ENCODE assay signal across 8 cellular contexts in genomic region chr14:35341454-35342159, GRCh38. TPM values are rescaled to one million over a fixed set of nuclear protein-coding genes. Genes with fewer than 3 reads are reported as not detected.
A peak's percentile ranks its signal among the peaks of the same experiment; 100 is the strongest.
DNase-seq lines count a peak whose midpoint lies in the region; ATAC-seq, FAIRE-seq and TF ChIP-seq lines count a peak whose summit lies in the region.

No MANE protein-coding gene starts in this region.

- H3K9me3 ChIP-seq in endothelial cell of umbilical vein (replicated peaks; ENCODE audit: control insufficient read depth, insufficient read depth, low read length) (no peaks in the 10 kb centered on the region), thyroid gland (no peaks in the 10 kb centered on the region)

- H3K9ac ChIP-seq in endothelial cell of umbilical vein (replicated peaks; ENCODE audit: extremely low read depth, insufficient read depth, low read length), result no peak overlapping the region

- H2AFZ ChIP-seq in endothelial cell of umbilical vein (ENCODE audit: low read depth, low read length), result peak overlapping the region; percentile 92

- H3K9me1 ChIP-seq in endothelial cell of umbilical vein (replicated peaks; ENCODE audit: control insufficient read depth, extremely low read depth, insufficient read depth, low read length), result no peaks in the 10 kb centered on the region

- ATAC-seq in GM21825 (IDR thresholded peaks at IDR 0.05; ENCODE audit: unreplicated experiment), result no peak

- POLR2A ChIA-PET in endothelial cell of umbilical vein (lab: Charles Lee), result interaction anchor here (0.5 to 1.2 kb wide), 3 partner anchors 22 to 63 kb away, joined by 4 to 6 read pairs (median 5); partner anchors contain the start of gene NFKBIA

- no peaks in the 10 kb centered on the region for H3K27me3 Mint-ChIP-seq in activated CD4-positive, alpha-beta T cell treated with anti-CD3 and anti-CD28 coated beads, Interleukin-2, amount 10 ng/mL, durations not matched to agents 24 days and 14 days

- H3K4me1 Mint-ChIP-seq in activated CD4-positive, alpha-beta T cell treated with anti-CD3 and anti-CD28 coated beads, Interleukin-2, amount 10 ng/mL, durations not matched to agents 24 days and 14 days, result peaks cover 19% of the 10 kb centered on the region

- no peak overlapping the region for H3K4me3 ChIP-seq in NB4 (ENCODE audit: low read depth, low read length)
- H3K4me3 ChIP-seq in endothelial cell of umbilical vein (replicated peaks in 1 of 3; ENCODE audit: insufficient read depth in 1 of 3, low read depth in 1 of 3, low read length in 3 of 3), result no peak overlapping the region
- H3K4me3 ChIP-seq in thyroid gland (replicated peaks in 1 of 3), result no peak overlapping the region

- no peaks in the 10 kb centered on the region for H4K20me1 ChIP-seq in endothelial cell of umbilical vein (replicated peaks; ENCODE audit: control insufficient read depth, extremely low read depth, insufficient read depth, low read length)

- peak; percentile 97 for FAIRE-seq in endothelial cell of umbilical vein (lab: Jason Lieb, UNC)

- no peaks in the 10 kb centered on the region for H3K79me2 ChIP-seq in endothelial cell of umbilical vein (ENCODE audit: control insufficient read depth, insufficient read depth, low read length)

- H3K4me1 ChIP-seq in endothelial cell of umbilical vein (ENCODE audit: control insufficient read depth, extremely low read depth, insufficient read depth, low read length) (peaks cover 20% of the 10 kb centered on the region), thyroid gland (peaks cover 36 to 56% of the 10 kb centered on the region in 2 donors)

- H3K27ac ChIP-seq in endothelial cell of umbilical vein (ENCODE audit: insufficient read depth, low read depth, low read length), result no peak overlapping the region
- peak overlapping the region; percentile 94 to 99 (median 98) for H3K27ac ChIP-seq in thyroid gland

- H3K36me3 Mint-ChIP-seq in activated CD4-positive, alpha-beta T cell treated with anti-CD3 and anti-CD28 coated beads, Interleukin-2, amount 10 ng/mL, durations not matched to agents 24 days and 14 days (ENCODE audit: low read depth), result no peaks in the 10 kb centered on the region

- no peaks in the 10 kb centered on the region for H3K9me3 Mint-ChIP-seq in activated CD4-positive, alpha-beta T cell treated with anti-CD3 and anti-CD28 coated beads, Interleukin-2, amount 10 ng/mL, durations not matched to agents 24 days and 14 days

- H3K4me2 ChIP-seq in endothelial cell of umbilical vein (ENCODE audit: insufficient read depth, low read length), result peak overlapping the region; percentile 13

- no peak for TF ChIP-seq POLR2A in NB4 (IDR thresholded peaks at IDR 0.05; ENCODE audit: extremely low read depth, insufficient read length)
- no peak for TF ChIP-seq POLR2A in endothelial cell of umbilical vein (IDR thresholded peaks at IDR 0.05; ENCODE audit: low read depth, low read length)
- TF ChIP-seq POLR2A in thyroid gland (IDR thresholded peaks at IDR 0.05), result peak in 1 of 2 donors; percentile 90

- BruUV-seq in endothelial cell of umbilical vein (replicated peaks; lab: Mats Ljungman, UMichigan), result no TSS peak

- CTCF ChIA-PET in endothelial cell of umbilical vein (lab: Charles Lee), result interaction anchor here (0.9 to 1.6 kb wide), 10 partner anchors 8 to 127 kb away, joined by 3 to 8 read pairs (median 4); partner anchors contain the start of genes NFKBIA and PSMA6

- intact Hi-C loops in activated CD4-positive, alpha-beta T cell treated with anti-CD3 and anti-CD28 coated beads, Interleukin-2, amount 10 ng/mL, durations not matched to agents 24 days and 14 days (cut with micrococcal nuclease), result no loop called here
- intact Hi-C loops in endothelial cell of umbilical vein (cut with micrococcal nuclease) (loop anchor here (5.0 kb wide), 1 partner anchor 49 kb away; the partner anchor contains the start of gene PSMA6), thyroid gland (cut with DNase I) (no loop called here)

- WGBS in thyroid gland, 2 donors, result 7 to 11% methylated on average over 2 to 6 of the region's 17 CpGs

- TF ChIP-seq CTCF in NB4 (IDR thresholded peaks at IDR 0.05; ENCODE audit: low read depth, low read length) (no peak), endothelial cell of umbilical vein (IDR thresholded peaks at IDR 0.05; ENCODE audit: extremely low read depth in 1 of 2, insufficient read depth in 1 of 2, low read depth in 1 of 2, low read length in 2 of 2) (no peak), thyroid gland (IDR thresholded peaks at IDR 0.05) (peak in 1 of 6 experiments; percentile 8)

- H3K27me3 ChIP-seq in endothelial cell of umbilical vein (ENCODE audit: control insufficient read depth in 2 of 2, insufficient read depth in 2 of 2, low read length in 2 of 2) (no peaks in the 10 kb centered on the region), thyroid gland (no peaks in the 10 kb centered on the region)

- no peaks in the 10 kb centered on the region for H3K36me3 ChIP-seq in endothelial cell of umbilical vein (ENCODE audit: control insufficient read depth in 2 of 2, extremely low read depth in 1 of 2, insufficient read depth in 2 of 2, low read length in 2 of 2)
- H3K36me3 ChIP-seq in thyroid gland, result no peaks in the 10 kb centered on the region

- dilution Hi-C loops in endothelial cell of umbilical vein (cut with MboI; ENCODE audit: extremely low pct_ligation_motif_present, low sequenced_read_pairs), result no loop called here

- no peak overlapping the region for H3K27ac Mint-ChIP-seq in activated CD4-positive, alpha-beta T cell treated with anti-CD3 and anti-CD28 coated beads, Interleukin-2, amount 10 ng/mL, durations not matched to agents 24 days and 14 days

- no peak overlapping the region for H3K4me3 Mint-ChIP-seq in activated CD4-positive, alpha-beta T cell treated with anti-CD3 and anti-CD28 coated beads, Interleukin-2, amount 10 ng/mL, durations not matched to agents 24 days and 14 days

- peak; percentile 70 for DNase-seq in activated CD4-positive, alpha-beta T cell treated with anti-CD3 and anti-CD28 coated beads, Interleukin-2, amount 10 ng/mL, durations not matched to agents 24 days and 14 days
- DNase-seq in activated CD4-positive, alpha-beta T cell treated with anti-CD3 and anti-CD28 coated beads for 1 hour, result no peak
- DNase-seq in NB4 (ENCODE audit: low read depth), result peak; percentile 88
- DNase-seq in T-helper 9 cell, result peak; percentile 25
- peak; percentile 91 for DNase-seq in endothelial cell of umbilical vein (ENCODE audit: low read depth, low spot score)
- DNase-seq in mesenteric fat pad (ENCODE audit: low spot score), result peak; percentile 97
- peak; percentile 100 for DNase-seq in thyroid gland

TF ChIP-seq in endothelial cell of umbilical vein, 7 proteins besides CTCF, POLR2A, EP300 and RAD21:
- no peak for TF ChIP-seq MYC (IDR thresholded peaks at IDR 0.05; ENCODE audit: low read depth, low read length)
- TF ChIP-seq GATA2 (IDR thresholded peaks at IDR 0.05; ENCODE audit: insufficient read depth, insufficient read length, low read depth, low read length), result no peak
- peak; percentile 30 for TF ChIP-seq POLR2AphosphoS5 (IDR thresholded peaks at IDR 0.05; ENCODE audit: insufficient read depth, low read depth, low read length)
- TF ChIP-seq JUN (IDR thresholded peaks at IDR 0.05; ENCODE audit: borderline replicate concordance, insufficient read depth, insufficient read length, low read depth), result no peak
- TF ChIP-seq MAX (IDR thresholded peaks at IDR 0.05; ENCODE audit: insufficient read depth, insufficient read length), result no peak
- TF ChIP-seq FOS (IDR thresholded peaks at IDR 0.05; ENCODE audit: borderline replicate concordance, insufficient read depth, low read length), result no peak

RNA-seq across cellular contexts. Expression of gene PSMA6, which starts 49.4 kb away (rescaled TPM):
- total RNA-seq in activated CD4-positive, alpha-beta T cell treated with anti-CD3 and anti-CD28 coated beads, Interleukin-2, amount 10 ng/mL, durations not matched to agents 24 days and 14 days, result 501 and 522 TPM in 2 replicates
- total RNA-seq in endothelial cell of umbilical vein, result 195 and 197 TPM in 2 replicates
- 130 and 170 TPM in 2 replicates for polyA plus RNA-seq in endothelial cell of umbilical vein
- 210 and 228 TPM in 2 replicates for polyA plus RNA-seq in endothelial cell of umbilical vein (2011; cell fraction: cytosol; rRNA removed)
- 112 and 131 TPM in 2 replicates for polyA plus RNA-seq in endothelial cell of umbilical vein (2011; cell fraction: nucleus; rRNA removed)
- 191 and 291 TPM in 2 replicates for polyA plus RNA-seq in endothelial cell of umbilical vein (2012)
- 77.7 and 97.9 TPM in 2 replicates for polyA minus RNA-seq in endothelial cell of umbilical vein
- 109 TPM for polyA minus RNA-seq in endothelial cell of umbilical vein (2011; cell fraction: cytosol; rRNA and poly(A)+ RNA removed)
- 38.7 and 40.8 TPM in 2 replicates for polyA minus RNA-seq in endothelial cell of umbilical vein (2011; cell fraction: nucleus; rRNA and poly(A)+ RNA removed)
- total RNA-seq in mesenteric fat pad, result 200 TPM
- total RNA-seq in thyroid gland, result 100 to 1,000 TPM; 107 to 157 (median 120) TPM
